Comparison of ENCODE assay signal across 8 cellular contexts in the genomic region with DNA sequence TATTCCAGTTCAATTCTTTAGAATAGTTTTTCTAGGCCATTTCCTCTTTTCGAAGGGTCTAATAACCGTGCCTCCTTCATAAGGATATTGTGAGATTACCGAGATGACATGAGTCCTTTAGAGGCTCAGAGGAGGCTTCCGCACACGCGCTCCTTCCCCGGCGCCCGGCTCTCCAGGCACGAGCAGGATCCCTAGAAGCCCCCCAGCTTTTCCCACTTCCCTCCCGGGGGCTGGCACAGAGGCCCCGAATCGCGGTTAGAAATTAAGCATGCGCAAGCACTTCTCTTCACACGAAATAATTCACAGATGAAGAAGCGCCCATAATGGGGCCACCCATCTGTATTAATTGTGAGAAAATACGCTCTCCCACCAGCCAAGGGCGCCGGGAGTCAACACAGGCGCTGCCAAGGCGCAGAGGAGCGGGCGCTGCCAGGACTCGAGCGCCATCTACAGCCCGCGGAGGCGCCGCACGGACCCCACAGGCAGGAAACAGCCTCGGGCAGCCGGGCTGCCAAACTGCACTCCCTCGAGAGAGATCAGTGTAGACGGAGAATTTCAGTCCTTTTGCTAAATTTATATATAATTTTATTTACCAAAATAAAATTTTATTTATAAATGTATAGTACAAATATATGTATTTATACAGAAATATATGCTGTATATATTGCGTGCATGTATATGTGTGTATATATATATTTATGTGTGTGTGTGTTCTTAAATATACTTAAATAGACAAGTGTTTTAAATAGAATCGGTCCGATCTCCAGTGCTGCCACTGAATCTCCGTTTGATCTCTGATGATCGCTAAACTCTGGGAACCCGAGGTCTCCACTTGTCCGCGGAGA.
DNase-seq lines count a peak whose midpoint lies in the region; ATAC-seq and TF ChIP-seq lines count a peak whose summit lies in the region.

No MANE protein-coding gene starts in this region.

- H3K4me1 ChIP-seq in adrenal gland (replicated peaks in 1 of 2) = peaks cover 0 to 5% of the 10 kb centered on the region in 2 donors
- peaks cover 0 to 5% of the 10 kb centered on the region in 2 donors for H3K4me1 ChIP-seq in right atrium auricular region

- 29 to 35% (median 31%) methylated on average over 37 to 43 of the region's 43 CpGs for WGBS in adrenal gland, 4 donors

- ATAC-seq in sciatic nerve (peak; percentile 91), HG03439 (IDR thresholded peaks at IDR 0.05; ENCODE audit: unreplicated experiment) (no peak), GM19467 (IDR thresholded peaks at IDR 0.05; ENCODE audit: unreplicated experiment) (no peak)

- H3K27ac ChIP-seq in adrenal gland (no peak overlapping the region), right atrium auricular region (no peak overlapping the region)

- TF ChIP-seq CTCF in GM12864 (IDR thresholded peaks at IDR 0.05; ENCODE audit: low read depth, low read length, missing control alignments) (peak; percentile 83), adrenal gland (IDR thresholded peaks at IDR 0.05) (peak; percentile 62 to 92 (median 74)), right atrium auricular region (IDR thresholded peaks at IDR 0.05) (peak; percentile 66 to 93)

- TF ChIP-seq POLR2A in adrenal gland (IDR thresholded peaks at IDR 0.05) = no peak

- H3K9me3 ChIP-seq in adrenal gland (replicated peaks in 1 of 3) = no peaks in the 10 kb centered on the region
- no peaks in the 10 kb centered on the region for H3K9me3 ChIP-seq in right atrium auricular region

- H3K27me3 ChIP-seq in adrenal gland (no peaks in the 10 kb centered on the region), right atrium auricular region (no peaks in the 10 kb centered on the region)

- no peaks in the 10 kb centered on the region for H3K36me3 ChIP-seq in adrenal gland (replicated peaks in 1 of 2)
- no peaks in the 10 kb centered on the region for H3K36me3 ChIP-seq in right atrium auricular region

- DNase-seq in GM12864 (ENCODE audit: low read depth) (no peak), HuH-7.5 (ENCODE audit: low spot score) (peak; percentile 73), SW480 (ENCODE audit: low spot score) (peak; percentile 54), adrenal gland (peak; percentile 68 to 85 (median 80)), right atrium auricular region (ENCODE audit: low spot score) (peak; percentile 76), sciatic nerve (ENCODE audit: low spot score) (peak; percentile 81)

- H3K4me3 ChIP-seq in GM12864 (ENCODE audit: low read depth, low read length) = no peak overlapping the region
- H3K4me3 ChIP-seq in adrenal gland = peak overlapping the region in 1 of 4 donors; percentile 1
- H3K4me3 ChIP-seq in right atrium auricular region = no peak overlapping the region

- intact Hi-C loops in adrenal gland (cut with DNase I) (loop anchor here in 1 of 2 donors (5.0 kb wide), 1 partner anchor 769 kb away; no protein-coding TSS in a partner anchor), sciatic nerve (cut with DNase I) (no loop called here)
